Comparison of ENCODE assay signal across 2 cellular contexts in the genomic region with DNA sequence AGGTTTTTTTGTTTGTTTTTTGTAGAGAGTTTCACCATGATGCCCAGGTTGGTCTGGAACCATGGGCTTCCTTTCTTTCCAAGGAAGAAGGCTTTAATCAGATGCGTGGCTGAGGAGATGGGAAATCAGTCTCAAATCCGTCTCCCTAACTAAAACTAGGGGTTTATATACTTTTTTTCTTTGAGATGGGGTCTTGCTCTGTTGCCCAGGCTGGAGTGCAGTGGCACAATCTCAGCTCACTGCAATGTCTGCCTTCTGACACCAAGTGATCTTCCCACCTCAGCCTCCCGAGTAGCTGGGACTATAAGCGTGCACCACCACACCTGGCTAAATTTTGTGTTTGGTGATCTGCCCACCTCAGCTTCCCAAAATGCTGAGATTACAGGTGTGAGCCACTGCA. TPM values are rescaled to one million over a fixed set of nuclear protein-coding genes. Genes with fewer than 3 reads are reported as not detected.
"Had no signal": no experiment of that assay in that cellular context is flagged by ENCODE, and none has a peak within 500 bp of the region (broad histone marks: within the 10 kb centered on the region; RNA-seq: fewer than 3 reads in every experiment).

No MANE protein-coding gene starts in this region.

RNA-seq across cellular contexts. Expression of gene MEIS3, which starts 34.8 kb away (rescaled TPM):
- total RNA-seq: GM12878 had no signal

RNA-seq across cellular contexts. Expression of gene C5AR2, which starts 52.6 kb away (rescaled TPM):
- total RNA-seq: G401, GM12878 had no signal
